26 cellular contexts compared by ENCODE assay signal in genomic region chr5:181045316-181045715, GRCh38. TPM values are rescaled to one million over a fixed set of nuclear protein-coding genes. Genes with fewer than 3 reads are reported as not detected.
A peak's percentile ranks its signal among the peaks of the same experiment; 100 is the strongest.
DNase-seq lines count a peak whose midpoint lies in the region; ATAC-seq, FAIRE-seq and TF ChIP-seq lines count a peak whose summit lies in the region.
"Had no signal": no experiment of that assay in that cellular context is flagged by ENCODE, and none has a peak within 500 bp of the region (broad histone marks: within the 10 kb centered on the region; RNA-seq: fewer than 3 reads in every experiment).

No MANE protein-coding gene starts in this region.

- peak; percentile 10 to 39; a peak in 3 of 6 replicates for ATAC-seq in A549
- ATAC-seq: left colon, SK-N-SH treated with all-trans-retinoic acid at 6 μM for 48 hours had no signal

- no peak for TF ChIP-seq POLR2A in A549 (IDR thresholded peaks at IDR 0.05; ENCODE audit: low read length)

- H3K4me3 ChIP-seq in A549: no peak overlapping the region
- no peak overlapping the region for H3K4me3 ChIP-seq in GM12864 (ENCODE audit: low read depth, low read length)
- H3K4me3 ChIP-seq: ascending aorta, HAP-1, smooth muscle cell, stomach had no signal

- peak overlapping the region; percentile 9; the same call in 1 of the 3 replicates for H3K4me2 ChIP-seq in A549
- H3K4me2 ChIP-seq: smooth muscle cell had no signal

- TF ChIP-seq EP300 in A549 (IDR thresholded peaks at IDR 0.05): no peak

- H3K27ac Mint-ChIP-seq in endothelial cell (ENCODE audit: unreplicated experiment): no peak overlapping the region
- H3K27ac Mint-ChIP-seq: activated naive CD4-positive, alpha-beta T cell treated with anti-CD3 and anti-CD28 coated beads, Interleukin-2, amount 50 U/mL, for 24 hours; CD4-positive, alpha-beta T cell had no signal

- H3K36me3 Mint-ChIP-seq in endothelial cell (ENCODE audit: low read depth, unreplicated experiment): peaks cover 2% of the 10 kb centered on the region
- H3K36me3 Mint-ChIP-seq: activated naive CD4-positive, alpha-beta T cell treated with anti-CD3 and anti-CD28 coated beads, Interleukin-2, amount 50 U/mL, for 24 hours had no signal

- TF ChIP-seq RAD21 in A549 (conservative IDR thresholded peaks at IDR 0.05 in 1 of 2, IDR thresholded peaks at IDR 0.05 in 1 of 2): no peak

- H3K4me3 Mint-ChIP-seq in endothelial cell (ENCODE audit: unreplicated experiment): no peak overlapping the region
- H3K4me3 Mint-ChIP-seq: activated naive CD4-positive, alpha-beta T cell treated with anti-CD3 and anti-CD28 coated beads, Interleukin-2, amount 50 U/mL, for 24 hours; CD4-positive, alpha-beta T cell; central memory CD8-positive, alpha-beta T cell had no signal

- H3K27ac ChIP-seq in A549: no peak overlapping the region; a peak in 1 of 6 replicates
- H3K27ac ChIP-seq: ascending aorta had no signal

- peaks cover 24% of the 10 kb centered on the region for H3K4me1 Mint-ChIP-seq in endothelial cell (ENCODE audit: unreplicated experiment)
- H3K4me1 Mint-ChIP-seq: activated naive CD4-positive, alpha-beta T cell treated with anti-CD3 and anti-CD28 coated beads, Interleukin-2, amount 50 U/mL, for 24 hours; central memory CD8-positive, alpha-beta T cell had no signal

- intact Hi-C loops in posterior vena cava (cut with DNase I): no loop called here

- no peak for TF ChIP-seq CTCF in A549 (IDR thresholded peaks at IDR 0.05)
- TF ChIP-seq CTCF in GM12864 (IDR thresholded peaks at IDR 0.05; ENCODE audit: low read depth, low read length, missing control alignments): peak; percentile 25
- TF ChIP-seq CTCF in endothelial cell (IDR thresholded peaks at IDR 0.05; ENCODE audit: unreplicated experiment): no peak
- TF ChIP-seq CTCF in GM10266 (IDR thresholded peaks at IDR 0.05; ENCODE audit: control insufficient read depth, insufficient read depth, low read depth, missing control alignments): no peak

- H3K9me3 ChIP-seq in A549: no peaks in the 10 kb centered on the region
- H3K9me3 ChIP-seq: ascending aorta, HAP-1, stomach had no signal

- POLR2A ChIA-PET in A549 (lab: Yijun Ruan, JAX): no interaction called here

- FAIRE-seq in A549 (lab: Jason Lieb, UNC): no peak

- DNase-seq in A549 (ENCODE audit: low read depth in 1 of 2, low spot score in 1 of 2) (no peak), GM12864 (ENCODE audit: low read depth) (no peak), cerebellar cortex (ENCODE audit: low spot score) (peak; percentile 45), posterior vena cava (ENCODE audit: low spot score) (peak; percentile 48), endothelial cell (ENCODE audit: low spot score) (no peak), GM10266 (ENCODE audit: extremely low spot score) (no peak), NCI-H526 treated with DMSO at 0.1 percent for 48 hours (lab: John Stamatoyannopoulos, UW) (no peak)
- DNase-seq in stimulated activated CD4-positive, alpha-beta T cell treated with anti-CD3 and anti-CD28 coated beads, Interleukin-2, amount 100 ng/mL, for 24 hours: no peak
- DNase-seq: activated CD4-positive, CD25-positive, alpha-beta regulatory T cell treated with anti-CD3 and anti-CD28 coated beads, Interleukin-2, amount 50 U/mL, for 72 hours; CD4-positive, alpha-beta T cell; DMS53; left colon; NCI-H1092; NCI-H1930; NCI-H345; RPMI8226; stomach had no signal

- 22% methylated on average over 10 of the region's 10 CpGs for WGBS in A549 (ENCODE audit: missing lambda C conversion rate)

- CTCF ChIA-PET in A549 (lab: Yijun Ruan, JAX): interaction anchor here (2.4 kb wide), 1 partner anchor 261 kb away, joined by 5 read pairs; no protein-coding TSS in a partner anchor

- peaks cover 15% of the 10 kb centered on the region for H3K27me3 Mint-ChIP-seq in endothelial cell (ENCODE audit: unreplicated experiment)

- no peaks in the 10 kb centered on the region for H3K9me3 Mint-ChIP-seq in endothelial cell (ENCODE audit: unreplicated experiment)
- H3K9me3 Mint-ChIP-seq: activated naive CD4-positive, alpha-beta T cell treated with anti-CD3 and anti-CD28 coated beads, Interleukin-2, amount 50 U/mL, for 24 hours; CD4-positive, alpha-beta T cell; central memory CD8-positive, alpha-beta T cell had no signal

- H3K4me1 ChIP-seq in A549: peaks cover 3% of the 10 kb centered on the region; the same call in 1 of the 3 replicates
- H3K4me1 ChIP-seq: ascending aorta, HAP-1, stomach had no signal

TF ChIP-seq in A549, 52 proteins besides CTCF, POLR2A, EP300 and RAD21:
- no peak for TF ChIP-seq HEYL (CRISPR knock-in tag; IDR thresholded peaks at IDR 0.05)
- no peak for TF ChIP-seq MAX (IDR thresholded peaks at IDR 0.05)
- no peak for TF ChIP-seq NPAS2 (CRISPR knock-in tag; IDR thresholded peaks at IDR 0.05; ENCODE audit: borderline replicate concordance)
- no peak for TF ChIP-seq ZC3H11A (IDR thresholded peaks at IDR 0.05)
- TF ChIP-seq CHD2 (IDR thresholded peaks at IDR 0.05; ENCODE audit: low read length, partially characterized antibody): no peak
- no peak for TF ChIP-seq ZSCAN20 (CRISPR knock-in tag; IDR thresholded peaks at IDR 0.05)
- no peak for TF ChIP-seq MAFK (IDR thresholded peaks at IDR 0.05; ENCODE audit: partially characterized antibody)
- no peak for TF ChIP-seq CBX8 (IDR thresholded peaks at IDR 0.05)
- no peak for TF ChIP-seq NFE2L2 (conservative IDR thresholded peaks at IDR 0.05; ENCODE audit: low read length)
- TF ChIP-seq GATA3 (IDR thresholded peaks at IDR 0.05; ENCODE audit: borderline replicate concordance): no peak
- TF ChIP-seq BHLHE40 (IDR thresholded peaks at IDR 0.05; ENCODE audit: low read depth, low read length): no peak
- no peak for TF ChIP-seq E2F6 (IDR thresholded peaks at IDR 0.05; ENCODE audit: borderline replicate concordance, low read depth)
- TF ChIP-seq FOXS1 (CRISPR knock-in tag; IDR thresholded peaks at IDR 0.05): no peak
- no peak for TF ChIP-seq FOSB (CRISPR knock-in tag; IDR thresholded peaks at IDR 0.05)
- no peak for TF ChIP-seq HOXB13 (CRISPR knock-in tag; IDR thresholded peaks at IDR 0.05; ENCODE audit: low read depth)
- no peak for TF ChIP-seq SREBF2 (IDR thresholded peaks at IDR 0.05)
- TF ChIP-seq EHF (CRISPR knock-in tag; IDR thresholded peaks at IDR 0.05): no peak

RNA-seq across cellular contexts. Expression of gene BTNL9, which starts 5.2 kb away (rescaled TPM):
- polyA plus RNA-seq in A549 (2011; rRNA removed): 0.85 and 0.89 TPM in 2 replicates
- polyA plus RNA-seq in A549 (2012; cell fraction: cytosol; rRNA removed): 0.69 and 0.91 TPM in 2 replicates
- 4.7 and 5.9 TPM in 2 replicates for polyA plus RNA-seq in A549 (2012; cell fraction: nucleus; rRNA removed)
- 1.2 to 1.8 TPM (median 1.5 TPM) in 3 replicates for polyA plus RNA-seq in A549 (2017; fragmentation: RNase III; extraction: RNeasy Plus Mini Kit Qiagen cat#74134 plus additional on column Dnase treatment)
- polyA minus RNA-seq in A549 (2011; rRNA and poly(A)+ RNA removed): 1.3 and 1.7 TPM in 2 replicates
- 10 to 100 TPM; 13.4 to 22.6 TPM for total RNA-seq in posterior vena cava
- total RNA-seq in endothelial cell (ENCODE audit: unreplicated experiment): 24.3 TPM
- total RNA-seq: activated CD8-positive, alpha-beta memory T cell treated with anti-CD3 and anti-CD28 coated beads for 36 hours; CD4-positive, alpha-beta T cell; smooth muscle cell had no signal
- polyA plus RNA-seq: smooth muscle cell had no signal

RNA-seq across cellular contexts. Expression of gene BTNL3, which starts 56.7 kb away (rescaled TPM):
- polyA plus RNA-seq in A549 (2011; rRNA removed): not detected in 2 replicates
- polyA plus RNA-seq in A549 (2012; cell fraction: cytosol; rRNA removed): not detected in 2 replicates
- polyA plus RNA-seq in A549 (2012; cell fraction: nucleus; rRNA removed): not detected in 2 replicates
- not detected in 3 replicates for polyA plus RNA-seq in A549 (2017; fragmentation: RNase III; extraction: RNeasy Plus Mini Kit Qiagen cat#74134 plus additional on column Dnase treatment)
- not detected in 2 replicates for polyA minus RNA-seq in A549 (2011; rRNA and poly(A)+ RNA removed)
- total RNA-seq in posterior vena cava: not detected
- total RNA-seq in endothelial cell (ENCODE audit: unreplicated experiment): 0.36 TPM
- total RNA-seq: activated CD8-positive, alpha-beta memory T cell treated with anti-CD3 and anti-CD28 coated beads for 36 hours; ascending aorta; CD4-positive, alpha-beta T cell; mononuclear cell; pulmonary artery endothelial cell; smooth muscle cell had no signal
- polyA plus RNA-seq: smooth muscle cell had no signal

Comparison
In these comparisons a context has a peak if more than half of its experiments do, and no peak if none do; other contexts are left out.
1. DNase-seq: peak in cerebellar cortex (single experiment) and posterior vena cava (single experiment); none in A549 (0 of 2), GM12864 (single experiment), endothelial cell (single experiment), GM10266 (single experiment), stimulated activated CD4-positive, alpha-beta T cell treated with anti-CD3 and anti-CD28 coated beads, Interleukin-2, amount 100 ng/mL, for 24 hours (0 of 2) and NCI-H526 treated with DMSO at 0.1 percent for 48 hours (single experiment).